Comparison of ENCODE assay signal across 1 cellular context in genomic region chr7:1512781-1513656, GRCh38.
TF ChIP-seq lines count a peak whose summit lies in the region.

No MANE protein-coding gene starts in this region.

TF ChIP-seq in K562, 482 proteins besides CTCF, POLR2A, EP300 and RAD21 (continued from another document):
- TF ChIP-seq ARID4B (CRISPR knock-in tag; IDR thresholded peaks at IDR 0.05) = no peak
- TF ChIP-seq POU5F1 (IDR thresholded peaks at IDR 0.05; ENCODE audit: borderline replicate concordance, low read depth, low read length, partially characterized antibody) = no peak
- TF ChIP-seq COPS2 (conservative IDR thresholded peaks at IDR 0.05) = no peak
- TF ChIP-seq THRAP3 (IDR thresholded peaks at IDR 0.05; ENCODE audit: borderline replicate concordance) = no peak
- no peak for TF ChIP-seq ZNF507 (tag; conservative IDR thresholded peaks at IDR 0.05)
